ENCODE assay signal across 1 cellular context in the genomic region with DNA sequence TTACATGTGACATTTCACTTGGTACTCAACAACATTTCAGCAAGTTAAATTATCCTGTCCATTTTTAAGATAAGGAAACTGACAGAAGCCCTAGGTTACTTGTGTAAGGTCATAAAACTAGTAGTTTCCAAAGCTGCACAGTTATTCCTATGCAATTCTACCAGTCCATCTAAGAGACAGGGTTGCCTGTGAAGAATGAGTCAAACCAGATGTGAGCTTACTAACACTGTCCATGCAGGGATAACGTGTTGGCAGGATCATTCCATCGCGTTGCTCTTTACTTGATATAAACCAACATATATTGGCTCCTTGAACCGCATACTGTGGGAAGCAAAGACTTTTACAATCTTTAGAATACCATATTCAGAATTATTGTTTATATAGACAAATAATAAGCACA.
TF ChIP-seq lines count a peak whose summit lies in the region.

No MANE protein-coding gene starts in this region.

TF ChIP-seq in H1, 55 proteins besides CTCF, POLR2A, EP300 and RAD21:
- TF ChIP-seq SP1 (IDR thresholded peaks at IDR 0.05; ENCODE audit: low read depth, low read length): no peak
